19 cellular contexts compared by ENCODE assay signal in genomic region chr2:156687715-156688114, GRCh38.
A peak's percentile ranks its signal among the peaks of the same experiment; 100 is the strongest.
DNase-seq lines count a peak whose midpoint lies in the region; ATAC-seq, FAIRE-seq and TF ChIP-seq lines count a peak whose summit lies in the region.
"Had no signal": no experiment of that assay in that cellular context is flagged by ENCODE, and none has a peak within 500 bp of the region (broad histone marks: within the 10 kb centered on the region; RNA-seq: fewer than 3 reads in every experiment).

No MANE protein-coding gene starts in this region.

- no peaks in the 10 kb centered on the region for H3K23me2 ChIP-seq in H1 (ENCODE audit: low read depth, low read length)

- H3K23ac ChIP-seq in H1 (ENCODE audit: insufficient read length) = no peak overlapping the region

- H3K4ac ChIP-seq in H1 (replicated peaks; ENCODE audit: insufficient read length, low read depth, low read length) = no peak overlapping the region

- no peak overlapping the region for H4K8ac ChIP-seq in H1 (ENCODE audit: extremely low read depth, insufficient read depth, low read length)

- intact Hi-C loops in HCT116 (cut with micrococcal nuclease) = no loop called here

- H4K5ac ChIP-seq in H1 (ENCODE audit: insufficient read length, low read depth, low read length) = no peak overlapping the region

- no peak overlapping the region for H2AK5ac ChIP-seq in H1 (ENCODE audit: low read depth, low read length)

- RAD21 ChIA-PET in HCT116 (lab: Charles Lee; ENCODE audit: low non-redundant PET in 1 of 2, low total read pairs in 2 of 2, uncharacterized antibody in 2 of 2, unreplicated experiment in 2 of 2) = no interaction called here

- no peak overlapping the region for H2BK12ac ChIP-seq in H1 (ENCODE audit: low read depth, low read length)

- H3K9me3 ChIP-seq in HCT116 (ENCODE audit: control insufficient read depth in 1 of 2, insufficient read depth in 1 of 2, low read depth in 1 of 2, low read length in 2 of 2) = no peaks in the 10 kb centered on the region
- H3K9me3 ChIP-seq in H1 (ENCODE audit: insufficient read depth in 2 of 2, low read depth in 1 of 2, low read length in 1 of 2) = no peaks in the 10 kb centered on the region
- no peaks in the 10 kb centered on the region for H3K9me3 ChIP-seq in SJCRH30 (replicated peaks)
- H3K9me3 ChIP-seq: ascending aorta, tibial nerve had no signal

- H3K14ac ChIP-seq in H1 (ENCODE audit: insufficient read length) = no peak overlapping the region

- TF ChIP-seq POLR2A in HCT116 (IDR thresholded peaks at IDR 0.05; ENCODE audit: borderline replicate concordance, extremely low read depth, insufficient read depth, insufficient read length) = no peak
- TF ChIP-seq POLR2A in NB4 (IDR thresholded peaks at IDR 0.05; ENCODE audit: extremely low read depth, insufficient read length) = no peak
- no peak for TF ChIP-seq POLR2A in H1 (IDR thresholded peaks at IDR 0.05; ENCODE audit: control extremely low read depth in 1 of 2, low read depth in 2 of 2, low read length in 2 of 2)

- no peak overlapping the region for H3K18ac ChIP-seq in H1 (ENCODE audit: extremely low read depth, low read length)

- no peaks in the 10 kb centered on the region for H3K79me2 ChIP-seq in HCT116 (ENCODE audit: insufficient read depth, low read length)
- no peaks in the 10 kb centered on the region for H3K79me2 ChIP-seq in H1 (ENCODE audit: control insufficient read depth in 1 of 2, insufficient read depth in 2 of 2, low read length in 2 of 2)

- ATAC-seq in HCT116 (no peak), GM19397 (IDR thresholded peaks at IDR 0.05; ENCODE audit: unreplicated experiment) (no peak)

- no peak overlapping the region for H2BK120ac ChIP-seq in H1 (replicated peaks; ENCODE audit: low read depth, low read length)

- TF ChIP-seq RAD21 in HCT116 (IDR thresholded peaks at IDR 0.05; ENCODE audit: low read depth) (no peak), H1 (IDR thresholded peaks at IDR 0.05 in 1 of 2, conservative IDR thresholded peaks at IDR 0.05 in 1 of 2; ENCODE audit: low read depth in 2 of 2, low read length in 2 of 2) (no peak)

- POLR2A ChIA-PET in HCT116 (lab: Charles Lee) = no interaction called here
- POLR2A ChIA-PET in H1 (lab: Charles Lee; ENCODE audit: partially characterized antibody) = no interaction called here

- no peaks in the 10 kb centered on the region for H4K20me1 ChIP-seq in HCT116 (ENCODE audit: insufficient read depth)
- no peaks in the 10 kb centered on the region for H4K20me1 ChIP-seq in H1 (replicated peaks in 1 of 2; ENCODE audit: control insufficient read depth in 1 of 2, insufficient read depth in 2 of 2, low read length in 2 of 2)
- H4K20me1 ChIP-seq: BLaER1 treated with 17β-estradiol and CSF1 and Interleukin-3, amounts not matched to agents 10 nM and 100 nM had no signal

- H4K91ac ChIP-seq in H1 (replicated peaks; ENCODE audit: insufficient read length, low read length) = no peak overlapping the region

- H3K56ac ChIP-seq in H1 (replicated peaks; ENCODE audit: insufficient read length, low read depth, low read length) = no peak overlapping the region

- H3K9ac ChIP-seq in HCT116 (ENCODE audit: low read length) = no peak overlapping the region
- no peak overlapping the region for H3K9ac ChIP-seq in H1 (replicated peaks in 1 of 4; ENCODE audit: extremely low read depth in 1 of 4, low read depth in 3 of 4, low read length in 3 of 4)
- H3K9ac ChIP-seq: BLaER1 treated with 17β-estradiol and CSF1 and Interleukin-3, amounts not matched to agents 10 nM and 100 nM had no signal

- FAIRE-seq in H1 (lab: Jason Lieb, UNC) = no peak
- FAIRE-seq: GM19239 had no signal

- no peaks in the 10 kb centered on the region for H3K9me2 ChIP-seq in HCT116 (ENCODE audit: insufficient read depth)

- BruUV-seq in HCT116 (replicated peaks; lab: Mats Ljungman, UMichigan) = no TSS peak

- H3K4me1 ChIP-seq in HCT116 (ENCODE audit: control insufficient read depth in 1 of 2, insufficient read depth in 2 of 2, low read length in 2 of 2) (no peaks in the 10 kb centered on the region), H1 (replicated peaks in 1 of 4; ENCODE audit: control insufficient read depth in 3 of 4, insufficient read depth in 4 of 4, low read length in 3 of 4) (no peaks in the 10 kb centered on the region), SJCRH30 (no peaks in the 10 kb centered on the region)
- H3K4me1 ChIP-seq: ascending aorta, tibial nerve had no signal

- H3K79me1 ChIP-seq in H1 (ENCODE audit: low read depth, low read length) = no peaks in the 10 kb centered on the region

- no peak overlapping the region for H2BK20ac ChIP-seq in H1 (ENCODE audit: low read length)

- TF ChIP-seq EP300 in H1 (IDR thresholded peaks at IDR 0.05; ENCODE audit: borderline replicate concordance in 1 of 2, low read depth in 2 of 2, low read length in 2 of 2) = no peak

- H3K27ac ChIP-seq in HCT116 (ENCODE audit: low read depth, low read length) (no peak overlapping the region), H1 (ENCODE audit: low read depth, low read length) (no peak overlapping the region), SJCRH30 (no peak overlapping the region)
- H3K27ac ChIP-seq: ascending aorta; BLaER1 treated with 17β-estradiol and CSF1 and Interleukin-3, amounts not matched to agents 10 nM and 100 nM; tibial nerve had no signal

- CTCF ChIA-PET in HCT116 (lab: Charles Lee) = no interaction called here
- CTCF ChIA-PET in H1 (lab: Charles Lee; ENCODE audit: partially characterized antibody) = no interaction called here

- no peak overlapping the region for H3K4me2 ChIP-seq in HCT116 (ENCODE audit: low read length)
- no peak overlapping the region for H3K4me2 ChIP-seq in H1 (ENCODE audit: insufficient read depth in 1 of 2, low read depth in 2 of 2, low read length in 2 of 2)
- H3K4me2 ChIP-seq: BLaER1 treated with 17β-estradiol and CSF1 and Interleukin-3, amounts not matched to agents 10 nM and 100 nM had no signal

- H3K27me3 ChIP-seq in HCT116 (ENCODE audit: insufficient read depth, low read length) = no peaks in the 10 kb centered on the region
- no peaks in the 10 kb centered on the region for H3K27me3 ChIP-seq in H1 (replicated peaks in 1 of 4; ENCODE audit: control insufficient read depth in 3 of 4, extremely low read depth in 1 of 4, insufficient read depth in 3 of 4, low read length in 3 of 4)
- no peaks in the 10 kb centered on the region for H3K27me3 ChIP-seq in SJCRH30
- H3K27me3 ChIP-seq: ascending aorta; BLaER1 treated with 17β-estradiol and CSF1 and Interleukin-3, amounts not matched to agents 10 nM and 100 nM; tibial nerve had no signal

- H2AFZ ChIP-seq in HCT116 (ENCODE audit: low read depth, low read length, poor library complexity, severe bottlenecking) (no peak overlapping the region), H1 (ENCODE audit: low read length) (no peak overlapping the region)

- WGBS in H1 (ENCODE audit: extremely low coverage in 1 of 2, insufficient coverage in 1 of 2, insufficient read length in 1 of 2, insufficient replicate concordance in 2 of 2, low coverage in 1 of 2, low lambda C conversion rate in 2 of 2, missing lambda C conversion rate in 1 of 2), 2 experiments = 46% methylated on average over 1 of the region's 1 CpG; no CpG with 5 or more reads in 1 of the 2 experiments

- no peak overlapping the region for H2BK15ac ChIP-seq in H1 (ENCODE audit: low read length)

- H3K4me3 ChIP-seq in HCT116 (replicated peaks in 1 of 2; ENCODE audit: low read depth in 1 of 2, low read length in 2 of 2) = no peak overlapping the region
- no peak overlapping the region for H3K4me3 ChIP-seq in NB4 (ENCODE audit: low read depth, low read length)
- no peak overlapping the region for H3K4me3 ChIP-seq in H1 (ENCODE audit: extremely low read depth in 1 of 4, insufficient read depth in 2 of 4, low read depth in 3 of 4, low read length in 4 of 4)
- H3K4me3 ChIP-seq in SJCRH30 = no peak overlapping the region
- H3K4me3 ChIP-seq: ascending aorta; BLaER1 treated with 17β-estradiol and CSF1 and Interleukin-3, amounts not matched to agents 10 nM and 100 nM; tibial nerve had no signal

- H3K36me3 ChIP-seq in HCT116 (ENCODE audit: control insufficient read depth in 1 of 2, insufficient read depth in 2 of 2, low read length in 2 of 2) = no peaks in the 10 kb centered on the region
- no peaks in the 10 kb centered on the region for H3K36me3 ChIP-seq in H1 (ENCODE audit: control insufficient read depth in 2 of 4, insufficient read depth in 4 of 4, low read length in 3 of 4)
- H3K36me3 ChIP-seq in SJCRH30 = no peaks in the 10 kb centered on the region
- H3K36me3 ChIP-seq: ascending aorta; BLaER1 treated with 17β-estradiol and CSF1 and Interleukin-3, amounts not matched to agents 10 nM and 100 nM; tibial nerve had no signal

- H2BK5ac ChIP-seq in H1 (ENCODE audit: low read depth, low read length) = no peak overlapping the region

- no peak for DNase-seq in HCT116 (ENCODE audit: low read depth, low spot score)
- DNase-seq in NB4 (ENCODE audit: low read depth) = peak; percentile 41
- no peak for DNase-seq in H1 (ENCODE audit: low read depth in 1 of 2, low spot score in 2 of 2)
- DNase-seq in renal cortical epithelial cell (ENCODE audit: low read depth) = peak; percentile 71
- no peak for DNase-seq in SHP77 (lab: John Stamatoyannopoulos, UW)
- no peak for DNase-seq in SJCRH30
- DNase-seq: activated CD4-positive, alpha-beta T cell treated with anti-CD3 and anti-CD28 coated beads for 4 hours; activated CD8-positive, alpha-beta memory T cell treated with anti-CD3 and anti-CD28 coated beads, Interleukin-2, amount 50 U/mL, for 4 hours; activated gamma-delta T cell; cortex of kidney; NCI-H1105 treated with DMSO at 0.1 percent for 48 hours; NCI-H2171 treated with DMSO at 0.1 percent for 48 hours; nucleus accumbens; SHP77 treated with DMSO at 0.1 percent for 48 hours had no signal

- no peak for TF ChIP-seq CTCF in HCT116 (IDR thresholded peaks at IDR 0.05 in 2 of 3, conservative IDR thresholded peaks at IDR 0.05 in 1 of 3; ENCODE audit: borderline replicate concordance in 1 of 3, insufficient read depth in 1 of 3, low read depth in 2 of 3, low read length in 2 of 3)
- no peak for TF ChIP-seq CTCF in NB4 (IDR thresholded peaks at IDR 0.05; ENCODE audit: low read depth, low read length)
- no peak for TF ChIP-seq CTCF in H1 (IDR thresholded peaks at IDR 0.05; ENCODE audit: control extremely low read depth in 1 of 3, insufficient read depth in 1 of 3, low read depth in 1 of 3, low read length in 3 of 3)

TF ChIP-seq in HCT116, 20 proteins besides CTCF, POLR2A, EP300 and RAD21:
- TF ChIP-seq CBX3 (IDR thresholded peaks at IDR 0.05; ENCODE audit: low read depth) (no peak), CEBPB (IDR thresholded peaks at IDR 0.05; ENCODE audit: low read depth) (peak; percentile 62), SP1 (IDR thresholded peaks at IDR 0.05; ENCODE audit: low read depth) (no peak)

TF ChIP-seq in H1, 55 proteins besides CTCF, POLR2A, EP300 and RAD21:
- TF ChIP-seq CEBPB (IDR thresholded peaks at IDR 0.05; ENCODE audit: low read depth, low read length) (peak; percentile 44; the same call in 1 of the 2 replicates), CHD2 (IDR thresholded peaks at IDR 0.05; ENCODE audit: low read length) (no peak)

Comparison
In these comparisons a context has a peak if more than half of its experiments do, and no peak if none do; other contexts are left out.
1. DNase-seq: peak in NB4 (single experiment) and renal cortical epithelial cell (single experiment); none in HCT116 (single experiment), H1 (0 of 2), SHP77 (0 of 2) and SJCRH30 (0 of 2).
2. Of the 16 proteins assayed by ChIP-seq in both H1 and HCT116: peak only in H1: none; only in HCT116: none; in both: CEBPB; in neither: 15.